13 cellular contexts compared by ENCODE assay signal in the genomic region with DNA sequence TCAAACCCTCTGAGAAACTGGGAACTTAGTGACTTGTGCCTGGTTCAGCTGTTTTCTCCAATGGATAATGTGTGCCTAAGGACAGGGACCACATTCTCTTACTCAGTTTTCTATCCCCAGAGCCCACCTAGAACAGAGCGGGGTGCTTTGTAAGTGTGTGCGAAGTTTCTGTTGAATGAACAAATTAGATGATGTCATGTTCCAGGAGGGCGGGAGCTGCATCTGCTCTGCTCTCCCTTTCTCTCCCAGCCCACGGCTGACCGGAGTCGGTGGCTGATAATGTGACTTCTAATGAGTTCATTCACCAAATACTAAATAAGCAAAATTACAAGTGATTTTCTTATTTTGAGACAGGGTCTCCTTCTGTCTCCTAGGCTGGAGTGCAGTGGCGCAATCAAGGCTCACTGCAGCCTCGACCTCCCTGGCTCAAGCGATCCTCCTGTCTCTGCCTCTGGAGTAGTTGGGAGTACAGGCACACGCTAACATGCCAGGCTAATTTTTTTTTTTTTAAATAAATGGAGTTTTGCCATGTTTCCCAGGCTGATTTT.
A peak's percentile ranks its signal among the peaks of the same experiment; 100 is the strongest.
DNase-seq lines count a peak whose midpoint lies in the region; ATAC-seq and TF ChIP-seq lines count a peak whose summit lies in the region.
"Had no signal": no experiment of that assay in that cellular context is flagged by ENCODE, and none has a peak within 500 bp of the region (broad histone marks: within the 10 kb centered on the region; RNA-seq: fewer than 3 reads in every experiment).

No MANE protein-coding gene starts in this region.

- H3K4me2 ChIP-seq in DND-41 (ENCODE audit: insufficient read depth, low read length), result peak overlapping the region; percentile 75

- peak; percentile 49 for DNase-seq in Ammon's horn (ENCODE audit: low spot score)
- no peak for DNase-seq in DND-41
- peak; percentile 14 for DNase-seq in activated CD8-positive, alpha-beta T cell treated with anti-CD3 and anti-CD28 coated beads, Interleukin-2, amount 10 ng/mL, durations not matched to agents 7 days and 5 days
- DNase-seq in globus pallidus (ENCODE audit: low spot score), result peak; percentile 43
- no peak for DNase-seq in NCI-H82 (lab: John Stamatoyannopoulos, UW)
- no peak for DNase-seq in NCI-H2196 (lab: John Stamatoyannopoulos, UW; ENCODE audit: unreplicated experiment)
- no peak for DNase-seq in AG08395 (ENCODE audit: low spot score)
- DNase-seq: Karpas-422, NCI-H1436, nephron progenitor cell had no signal

- H3K9me3 Mint-ChIP-seq in activated CD8-positive, alpha-beta T cell treated with anti-CD3 and anti-CD28 coated beads, Interleukin-2, amount 10 ng/mL, durations not matched to agents 7 days and 5 days (ENCODE audit: insufficient read depth), result no peaks in the 10 kb centered on the region
- H3K9me3 Mint-ChIP-seq: nephron progenitor cell had no signal

- no peaks in the 10 kb centered on the region for H3K9me3 ChIP-seq in DND-41 (ENCODE audit: insufficient read depth, low read length, severe bottlenecking)
- H3K9me3 ChIP-seq: SJSA1 had no signal

- H3K27me3 Mint-ChIP-seq in activated CD8-positive, alpha-beta T cell treated with anti-CD3 and anti-CD28 coated beads, Interleukin-2, amount 10 ng/mL, durations not matched to agents 7 days and 5 days (ENCODE audit: low read depth), result no peaks in the 10 kb centered on the region

- ATAC-seq in DND-41 (ENCODE audit: insufficient read depth, low read depth), result no peak
- ATAC-seq in activated CD8-positive, alpha-beta T cell treated with anti-CD3 and anti-CD28 coated beads, Interleukin-2, amount 10 ng/mL, durations not matched to agents 7 days and 5 days, result no peak
- ATAC-seq in HG03135 (IDR thresholded peaks at IDR 0.05; ENCODE audit: unreplicated experiment), result no peak

- H3K4me3 ChIP-seq in DND-41 (ENCODE audit: low read depth in 1 of 2, low read length in 2 of 2), result no peak overlapping the region
- H3K4me3 ChIP-seq: cardiac muscle cell, SJSA1 had no signal

- CTCF ChIA-PET in activated CD8-positive, alpha-beta T cell treated with anti-CD3 and anti-CD28 coated beads, Interleukin-2, amount 10 ng/mL, durations not matched to agents 7 days and 5 days (lab: Charles Lee), result interaction anchor here (0.9 to 18.9 kb wide), 6 partner anchors 14 to 96 kb away, joined by 3 to 522 read pairs (median 91); a partner anchor contains a TSS

- no peaks in the 10 kb centered on the region for H3K36me3 Mint-ChIP-seq in activated CD8-positive, alpha-beta T cell treated with anti-CD3 and anti-CD28 coated beads, Interleukin-2, amount 10 ng/mL, durations not matched to agents 7 days and 5 days (ENCODE audit: low read depth)

- H2AFZ ChIP-seq in DND-41 (ENCODE audit: low read depth, low read length), result no peak overlapping the region

- peak overlapping the region; percentile 75 for H3K4me3 Mint-ChIP-seq in activated CD8-positive, alpha-beta T cell treated with anti-CD3 and anti-CD28 coated beads, Interleukin-2, amount 10 ng/mL, durations not matched to agents 7 days and 5 days
- H3K4me3 Mint-ChIP-seq: nephron progenitor cell had no signal

- peak overlapping the region; percentile 87 for H3K27ac ChIP-seq in DND-41 (ENCODE audit: low read length)
- H3K27ac ChIP-seq: cardiac muscle cell, SJSA1 had no signal

- POLR2A ChIA-PET in activated CD8-positive, alpha-beta T cell treated with anti-CD3 and anti-CD28 coated beads, Interleukin-2, amount 10 ng/mL, durations not matched to agents 7 days and 5 days (lab: Charles Lee), result interaction anchor here (19.7 kb wide), 1 partner anchor 68 kb away, joined by 361 read pairs; a partner anchor contains a TSS

- no peaks in the 10 kb centered on the region for H3K79me2 ChIP-seq in DND-41 (ENCODE audit: insufficient read depth, low read length)

- H3K36me3 ChIP-seq in DND-41 (ENCODE audit: insufficient read depth, low read length), result no peaks in the 10 kb centered on the region
- H3K36me3 ChIP-seq: cardiac muscle cell, SJSA1 had no signal

- H3K27me3 ChIP-seq in DND-41 (ENCODE audit: insufficient read depth, low read length, poor library complexity), result no peaks in the 10 kb centered on the region
- H3K27me3 ChIP-seq: cardiac muscle cell, SJSA1 had no signal

- no peaks in the 10 kb centered on the region for H4K20me1 ChIP-seq in DND-41 (ENCODE audit: insufficient read depth, low read length)

- peaks cover 74% of the 10 kb centered on the region for H3K4me1 Mint-ChIP-seq in activated CD8-positive, alpha-beta T cell treated with anti-CD3 and anti-CD28 coated beads, Interleukin-2, amount 10 ng/mL, durations not matched to agents 7 days and 5 days (ENCODE audit: low read depth)

- peak overlapping the region; percentile 93 for H3K27ac Mint-ChIP-seq in activated CD8-positive, alpha-beta T cell treated with anti-CD3 and anti-CD28 coated beads, Interleukin-2, amount 10 ng/mL, durations not matched to agents 7 days and 5 days
- H3K27ac Mint-ChIP-seq: nephron progenitor cell had no signal

- TF ChIP-seq CTCF in DND-41 (IDR thresholded peaks at IDR 0.05; ENCODE audit: borderline replicate concordance, extremely low read depth, low read length, poor library complexity, severe bottlenecking), result no peak

- H3K4me1 ChIP-seq in DND-41 (ENCODE audit: insufficient read depth, low read length), result peaks cover 42% of the 10 kb centered on the region

- H3K9ac ChIP-seq in DND-41 (ENCODE audit: low read depth, low read length), result no peak overlapping the region; the same call in 1 of the 2 replicates

Comparison
In these comparisons a context has a peak if more than half of its experiments do, and no peak if none do; other contexts are left out.
1. DNase-seq: peak in Ammon's horn (single experiment), activated CD8-positive, alpha-beta T cell treated with anti-CD3 and anti-CD28 coated beads, Interleukin-2, amount 10 ng/mL, durations not matched to agents 7 days and 5 days (single experiment) and globus pallidus (single experiment); none in DND-41 (single experiment), NCI-H82 (single experiment), NCI-H2196 (single experiment) and AG08395 (single experiment).